18 cellular contexts compared by ENCODE assay signal in the genomic region with DNA sequence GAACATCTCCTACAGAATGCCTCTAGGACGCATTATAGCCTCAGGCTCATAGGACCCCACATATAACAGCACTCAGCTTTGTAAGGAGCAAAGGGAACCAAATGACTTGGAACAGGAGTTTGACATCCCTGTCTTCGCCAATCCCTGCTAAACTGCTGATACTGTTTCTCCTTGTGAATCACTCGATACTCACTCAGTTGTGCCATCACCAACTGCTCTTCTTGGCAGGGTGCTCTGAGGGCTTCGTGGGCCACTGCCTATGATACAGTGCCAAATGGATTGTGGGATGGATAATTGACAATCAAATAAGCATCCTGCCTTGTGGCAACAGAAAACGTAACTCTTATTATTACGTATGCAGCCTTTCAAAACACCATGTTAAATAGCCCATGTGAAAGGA.
"Had no signal": no experiment of that assay in that cellular context is flagged by ENCODE, and none has a peak within 500 bp of the region (broad histone marks: within the 10 kb centered on the region; RNA-seq: fewer than 3 reads in every experiment).

No MANE protein-coding gene starts in this region.

- H3K27ac Mint-ChIP-seq: activated naive CD4-positive, alpha-beta T cell treated with anti-CD3 and anti-CD28 coated beads for 36 hours; activated T-helper 17 cell treated with anti-CD3 and anti-CD28 coated beads, Interleukin-2, amount 50 U/mL, for 72 hours; dendritic cell treated with granulocyte-macrophage colony-stimulating factor and Interleukin-4, amounts not matched to agents 40 ng/mL and 50 ng/mL, for 4 days; effector memory CD8-positive, alpha-beta T cell; immature natural killer cell; naive thymus-derived CD8-positive, alpha-beta T cell had no signal

- H3K36me3 ChIP-seq: adrenal gland, neutrophil, right atrium auricular region, tibial nerve had no signal

- H3K4me1 Mint-ChIP-seq: activated T-helper 17 cell treated with anti-CD3 and anti-CD28 coated beads, Interleukin-2, amount 50 U/mL, for 72 hours; immature natural killer cell; naive thymus-derived CD8-positive, alpha-beta T cell had no signal

- H3K4me1 ChIP-seq: adrenal gland, right atrium auricular region, tibial nerve had no signal

- H3K4me3 ChIP-seq: adrenal gland, mucosa of descending colon, right atrium auricular region, tibial nerve had no signal

- H3K9me3 ChIP-seq: adrenal gland, mucosa of descending colon, neutrophil, right atrium auricular region, tibial nerve had no signal

- H3K27me3 ChIP-seq: adrenal gland, neutrophil, right atrium auricular region, tibial nerve had no signal

- H3K36me3 Mint-ChIP-seq: immature natural killer cell; naive thymus-derived CD8-positive, alpha-beta T cell had no signal

- H3K27ac ChIP-seq: adrenal gland, neutrophil, right atrium auricular region, tibial nerve had no signal

- DNase-seq: activated CD4-positive, alpha-beta T cell treated with anti-CD3 and anti-CD28 coated beads for 4 hours; activated naive CD4-positive, alpha-beta T cell treated with anti-CD3 and anti-CD28 coated beads for 36 hours; adrenal gland; central memory CD4-positive, alpha-beta T cell; effector memory CD8-positive, alpha-beta T cell; glutamatergic neuron; immature natural killer cell; mucosa of descending colon; naive thymus-derived CD8-positive, alpha-beta T cell; posterior cingulate gyrus; small intestine; T-helper 9 cell had no signal

- FAIRE-seq: small intestine had no signal

- H3K27me3 Mint-ChIP-seq: activated T-helper 17 cell treated with anti-CD3 and anti-CD28 coated beads, Interleukin-2, amount 50 U/mL, for 72 hours; dendritic cell treated with granulocyte-macrophage colony-stimulating factor and Interleukin-4, amounts not matched to agents 40 ng/mL and 50 ng/mL, for 4 days; effector memory CD8-positive, alpha-beta T cell; naive thymus-derived CD8-positive, alpha-beta T cell had no signal

- H3K9me3 Mint-ChIP-seq: dendritic cell treated with granulocyte-macrophage colony-stimulating factor and Interleukin-4, amounts not matched to agents 40 ng/mL and 50 ng/mL, for 4 days had no signal

- ATAC-seq: activated T-helper 17 cell treated with anti-CD3 and anti-CD28 coated beads, Interleukin-2, amount 50 U/mL, for 72 hours; effector memory CD8-positive, alpha-beta T cell; esophagus mucosa; mucosa of descending colon; naive thymus-derived CD8-positive, alpha-beta T cell had no signal

- H3K4me3 Mint-ChIP-seq: activated naive CD4-positive, alpha-beta T cell treated with anti-CD3 and anti-CD28 coated beads for 36 hours; activated T-helper 17 cell treated with anti-CD3 and anti-CD28 coated beads, Interleukin-2, amount 50 U/mL, for 72 hours; dendritic cell treated with granulocyte-macrophage colony-stimulating factor and Interleukin-4, amounts not matched to agents 40 ng/mL and 50 ng/mL, for 4 days; effector memory CD8-positive, alpha-beta T cell; immature natural killer cell; naive thymus-derived CD8-positive, alpha-beta T cell had no signal
